Comparison of ENCODE assay signal across 14 cellular contexts in genomic region chr9:96047741-96048115, GRCh38.
A peak's percentile ranks its signal among the peaks of the same experiment; 100 is the strongest.
DNase-seq lines count a peak whose midpoint lies in the region; ATAC-seq and TF ChIP-seq lines count a peak whose summit lies in the region.
"Had no signal": no experiment of that assay in that cellular context is flagged by ENCODE, and none has a peak within 500 bp of the region (broad histone marks: within the 10 kb centered on the region; RNA-seq: fewer than 3 reads in every experiment).

No MANE protein-coding gene starts in this region.

- H3K9me2 ChIP-seq in hepatocyte (replicated peaks; ENCODE audit: insufficient read depth): no peaks in the 10 kb centered on the region

- H3K4ac ChIP-seq in neuronal stem cell (ENCODE audit: low read length): no peak overlapping the region

- no peak overlapping the region for H2BK5ac ChIP-seq in neuronal stem cell (ENCODE audit: low read length)

- no peak overlapping the region for H3K9ac ChIP-seq in neuronal stem cell (ENCODE audit: low read depth, low read length, poor library complexity)

- H2AFZ ChIP-seq in hepatocyte (peak overlapping the region; percentile 35), neuronal stem cell (ENCODE audit: low read length) (peak overlapping the region; percentile 83)

- no peak overlapping the region for H4K8ac ChIP-seq in neuronal stem cell (ENCODE audit: low read depth, low read length)

- H2BK120ac ChIP-seq in neuronal stem cell (ENCODE audit: low read depth, low read length): no peak overlapping the region

- peaks cover 2% of the 10 kb centered on the region for H3K4me1 ChIP-seq in right cardiac atrium (ENCODE audit: control insufficient read depth, insufficient read depth, low read length)
- peaks cover 32% of the 10 kb centered on the region for H3K4me1 ChIP-seq in hepatocyte (ENCODE audit: insufficient read depth)
- peaks cover 24% of the 10 kb centered on the region in 2 donors for H3K4me1 ChIP-seq in neuronal stem cell (ENCODE audit: control insufficient read depth in 2 of 2, insufficient read depth in 1 of 2, low read depth in 1 of 2, low read length in 2 of 2)
- H3K4me1 ChIP-seq in urinary bladder (ENCODE audit: insufficient read depth): no peaks in the 10 kb centered on the region
- H3K4me1 ChIP-seq: foreskin keratinocyte had no signal

- H3K4me2 ChIP-seq in hepatocyte: peak overlapping the region; percentile 67
- H3K4me2 ChIP-seq in neuronal stem cell (ENCODE audit: insufficient read depth, low read length, poor library complexity, severe bottlenecking): no peak overlapping the region

- no peak for TF ChIP-seq CTCF in hepatocyte (IDR thresholded peaks at IDR 0.05; ENCODE audit: poor library complexity)

- H3K23ac ChIP-seq in neuronal stem cell (ENCODE audit: low read depth, low read length, poor library complexity): no peak overlapping the region

- 67% methylated on average over 10 of the region's 10 CpGs for WGBS in right cardiac atrium
- WGBS in hepatocyte (ENCODE audit: low lambda C conversion rate, missing lambda C conversion rate): 62% methylated on average over 10 of the region's 10 CpGs
- WGBS in neuronal stem cell (ENCODE audit: extremely low coverage in 2 of 2, insufficient read length in 2 of 2, insufficient replicate concordance in 1 of 2), 2 donors: no CpG with 5 or more reads among the region's 10 CpGs
- WGBS in urinary bladder: 77% methylated on average over 10 of the region's 10 CpGs

- H4K20me1 ChIP-seq in hepatocyte (ENCODE audit: insufficient read depth, poor library complexity, severe bottlenecking): no peaks in the 10 kb centered on the region

- intact Hi-C loops in right cardiac atrium (cut with DNase I) (no loop called here), Right ventricle myocardium superior (cut with DNase I) (no loop called here)

- no peaks in the 10 kb centered on the region for H3K79me1 ChIP-seq in neuronal stem cell (ENCODE audit: low read depth, low read length)

- ATAC-seq in right cardiac atrium (peak in 1 of 2 donors; percentile 16), Right ventricle myocardium superior (ENCODE audit: poor library complexity) (no peak), GM21825 (IDR thresholded peaks at IDR 0.05; ENCODE audit: unreplicated experiment) (no peak), GM21423 (IDR thresholded peaks at IDR 0.05; ENCODE audit: unreplicated experiment) (no peak)
- ATAC-seq: foreskin keratinocyte had no signal

- no peaks in the 10 kb centered on the region for H3K36me3 ChIP-seq in hepatocyte (replicated peaks; ENCODE audit: insufficient read depth, low read depth)
- no peaks in the 10 kb centered on the region for H3K36me3 ChIP-seq in neuronal stem cell (replicated peaks in 1 of 2; ENCODE audit: control insufficient read depth in 2 of 2, insufficient read depth in 2 of 2, low read length in 2 of 2)
- no peaks in the 10 kb centered on the region for H3K36me3 ChIP-seq in urinary bladder (ENCODE audit: insufficient read depth)
- H3K36me3 ChIP-seq: MG63, neutrophil had no signal

- DNase-seq in right cardiac atrium (peak in 2 of 3 donors; percentile 69), Right ventricle myocardium superior (no peak), hepatocyte (ENCODE audit: low spot score) (no peak), neuronal stem cell (ENCODE audit: low spot score) (no peak)
- no peak for DNase-seq in activated CD4-positive, alpha-beta T cell treated with anti-CD3 and anti-CD28 coated beads, Interleukin-2, amount 50 U/mL, for 48 hours
- DNase-seq: foreskin keratinocyte, islet precursor cell, MG63, SW 1271 had no signal

- H4K91ac ChIP-seq in neuronal stem cell (ENCODE audit: low read depth, low read length, poor library complexity): no peak overlapping the region

- H2AK5ac ChIP-seq in neuronal stem cell (ENCODE audit: low read depth, low read length): no peak overlapping the region

- no peak overlapping the region for H2BK15ac ChIP-seq in neuronal stem cell (ENCODE audit: low read length)

- H3K14ac ChIP-seq in neuronal stem cell (ENCODE audit: low read length): no peak overlapping the region

- no peaks in the 10 kb centered on the region for H3K27me3 ChIP-seq in right cardiac atrium (ENCODE audit: control insufficient read depth, insufficient read depth)
- H3K27me3 ChIP-seq in hepatocyte: no peaks in the 10 kb centered on the region
- H3K27me3 ChIP-seq in neuronal stem cell (ENCODE audit: control insufficient read depth in 3 of 3, insufficient read depth in 3 of 3, low read depth in 1 of 3, low read length in 3 of 3): no peaks in the 10 kb centered on the region
- H3K27me3 ChIP-seq: MG63 had no signal

- peak overlapping the region; percentile 11 for H3K27ac ChIP-seq in right cardiac atrium (ENCODE audit: low read length)
- H3K27ac ChIP-seq in hepatocyte: peak overlapping the region; percentile 96
- H3K27ac ChIP-seq in neuronal stem cell (replicated peaks; ENCODE audit: low read length): peak overlapping the region; percentile 18
- H3K27ac ChIP-seq in urinary bladder (ENCODE audit: low read depth): peak overlapping the region; percentile 72
- H3K27ac ChIP-seq: foreskin keratinocyte, HL-60, neutrophil had no signal

- no peaks in the 10 kb centered on the region for H3K79me2 ChIP-seq in hepatocyte

- peak overlapping the region; percentile 61 for H3K18ac ChIP-seq in neuronal stem cell (ENCODE audit: low read length)

- H3K9me3 ChIP-seq in right cardiac atrium (ENCODE audit: control insufficient read depth, low read length) (no peaks in the 10 kb centered on the region), hepatocyte (ENCODE audit: low read depth) (no peaks in the 10 kb centered on the region), neuronal stem cell (replicated peaks in 1 of 2; ENCODE audit: control insufficient read depth in 2 of 2, insufficient read depth in 1 of 2, low read depth in 1 of 2, low read length in 2 of 2) (peaks cover 0 to 2% of the 10 kb centered on the region in 2 donors)
- H3K9me3 ChIP-seq: MG63, neutrophil had no signal

- H3K4me3 ChIP-seq in right cardiac atrium (ENCODE audit: low read length): no peak overlapping the region
- no peak overlapping the region for H3K4me3 ChIP-seq in hepatocyte
- peak overlapping the region in 1 of 2 donors; percentile 11 for H3K4me3 ChIP-seq in neuronal stem cell (ENCODE audit: low read length in 2 of 2)
- H3K4me3 ChIP-seq in urinary bladder (ENCODE audit: low read depth, low read length): no peak overlapping the region
- H3K4me3 ChIP-seq: MG63 had no signal

- H2BK12ac ChIP-seq in neuronal stem cell (ENCODE audit: low read length): no peak overlapping the region

Comparison
In these comparisons a context has a peak if more than half of its experiments do, and no peak if none do; other contexts are left out.
1. DNase-seq: peak in right cardiac atrium (2 of 3); none in Right ventricle myocardium superior (single experiment), hepatocyte (single experiment), neuronal stem cell (single experiment) and activated CD4-positive, alpha-beta T cell treated with anti-CD3 and anti-CD28 coated beads, Interleukin-2, amount 50 U/mL, for 48 hours (0 of 2).
2. H3K27ac ChIP-seq: peak in every context shown above with its lines; median percentile 96 in hepatocyte; 72 in urinary bladder; 18 in neuronal stem cell; 11 in right cardiac atrium.